Comparison of ENCODE assay signal across 39 cellular contexts in the genomic region with DNA sequence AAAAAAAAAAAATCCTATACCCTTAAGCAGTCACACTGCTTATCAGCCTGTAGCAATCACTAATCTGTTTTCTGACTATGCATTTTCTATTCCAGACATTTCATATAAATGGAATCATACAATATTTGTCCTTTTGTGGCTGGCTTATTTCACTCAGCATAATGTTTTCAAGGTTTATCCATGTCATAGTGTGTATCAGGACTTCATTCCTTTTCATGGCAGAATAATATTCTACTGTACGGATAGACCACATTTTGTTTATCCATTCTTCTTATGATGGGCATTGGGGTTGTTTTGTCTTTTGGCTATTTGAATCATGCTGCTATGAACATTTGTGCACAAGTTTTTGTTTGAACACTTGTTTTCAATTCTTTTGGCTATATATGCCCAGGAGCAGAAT. TPM values are rescaled to one million over a fixed set of nuclear protein-coding genes. Genes with fewer than 3 reads are reported as not detected.
"Had no signal": no experiment of that assay in that cellular context is flagged by ENCODE, and none has a peak within 500 bp of the region (broad histone marks: within the 10 kb centered on the region; RNA-seq: fewer than 3 reads in every experiment).

No MANE protein-coding gene starts in this region.

- H3K9me3 Mint-ChIP-seq: activated naive CD4-positive, alpha-beta T cell treated with anti-CD3 and anti-CD28 coated beads for 36 hours; activated naive CD4-positive, alpha-beta T cell treated with anti-CD3 and anti-CD28 coated beads, Interleukin-2, amount 10 ng/mL, durations not matched to agents 7 days and 5 days; activated naive CD8-positive, alpha-beta T cell treated with anti-CD3 and anti-CD28 coated beads for 36 hours; activated naive CD8-positive, alpha-beta T cell treated with anti-CD3 and anti-CD28 coated beads, Interleukin-2, amount 50 U/mL, for 24 hours; activated T-cell treated with anti-CD3 and anti-CD28 coated beads, Interleukin-2, amount 50 U/mL, for 24 hours; activated T-cell treated with anti-CD3 and anti-CD28 coated beads, Interleukin-2, amount 50 U/mL, for 4 hours; activated T-helper 17 cell treated with anti-CD3 and anti-CD28 coated beads, Interleukin-2, amount 50 U/mL, for 72 hours; central memory CD8-positive, alpha-beta T cell had no signal

- H3K36me3 ChIP-seq: adrenal gland, ascending aorta, brain microvascular endothelial cell, breast epithelium, cardiac muscle cell had no signal

- H3K27ac ChIP-seq: adrenal gland, ascending aorta, body of pancreas, brain microvascular endothelial cell, breast epithelium, cardiac muscle cell had no signal

- H3K27ac Mint-ChIP-seq: activated naive CD4-positive, alpha-beta T cell treated with anti-CD3 and anti-CD28 coated beads for 36 hours; activated naive CD4-positive, alpha-beta T cell treated with anti-CD3 and anti-CD28 coated beads, Interleukin-2, amount 10 ng/mL, durations not matched to agents 7 days and 5 days; activated naive CD4-positive, alpha-beta T cell treated with anti-CD3 and anti-CD28 coated beads, Interleukin-2, amount 50 U/mL, for 24 hours; activated naive CD4-positive, alpha-beta T cell treated with anti-CD3 and anti-CD28 coated beads, Interleukin-2, amount 50 U/mL, for 72 hours; activated naive CD8-positive, alpha-beta T cell; activated naive CD8-positive, alpha-beta T cell treated with anti-CD3 and anti-CD28 coated beads for 36 hours; activated naive CD8-positive, alpha-beta T cell treated with anti-CD3 and anti-CD28 coated beads, Interleukin-2, amount 10 ng/mL, durations not matched to agents 7 days and 5 days; activated naive CD8-positive, alpha-beta T cell treated with anti-CD3 and anti-CD28 coated beads, Interleukin-2, amount 50 U/mL, for 24 hours; activated T-cell treated with anti-CD3 and anti-CD28 coated beads, Interleukin-2, amount 50 U/mL, for 24 hours; activated T-cell treated with anti-CD3 and anti-CD28 coated beads, Interleukin-2, amount 50 U/mL, for 72 hours; activated T-helper 1 cell treated with anti-CD3 and anti-CD28 coated beads, Interleukin-12 subunit alpha, Interleukin-12 subunit beta, Interleukin-2, Interleukin-4 antibody, amounts not matched to agents 30 ng/mL and 10 ng/mL and 1 ng/mL, durations not matched to agents 14 hours and 24 hours and 36 hours; activated T-helper 17 cell treated with anti-CD3 and anti-CD28 coated beads, Interleukin-2, amount 50 U/mL, for 72 hours; brain had no signal

- H3K4me1 Mint-ChIP-seq: activated naive CD4-positive, alpha-beta T cell treated with anti-CD3 and anti-CD28 coated beads, Interleukin-2, amount 10 ng/mL, durations not matched to agents 7 days and 5 days; activated naive CD4-positive, alpha-beta T cell treated with anti-CD3 and anti-CD28 coated beads, Interleukin-2, amount 50 U/mL, for 24 hours; activated naive CD8-positive, alpha-beta T cell treated with anti-CD3 and anti-CD28 coated beads for 36 hours; activated naive CD8-positive, alpha-beta T cell treated with anti-CD3 and anti-CD28 coated beads, Interleukin-2, amount 10 ng/mL, durations not matched to agents 7 days and 5 days; activated naive CD8-positive, alpha-beta T cell treated with anti-CD3 and anti-CD28 coated beads, Interleukin-2, amount 50 U/mL, for 24 hours; activated T-helper 17 cell treated with anti-CD3 and anti-CD28 coated beads, Interleukin-2, amount 50 U/mL, for 72 hours; brain; central memory CD8-positive, alpha-beta T cell had no signal

- H3K4me1 ChIP-seq: adrenal gland, ascending aorta, body of pancreas, breast epithelium had no signal

- H3K36me3 Mint-ChIP-seq: activated naive CD4-positive, alpha-beta T cell treated with anti-CD3 and anti-CD28 coated beads, Interleukin-2, amount 10 ng/mL, durations not matched to agents 7 days and 5 days; activated naive CD4-positive, alpha-beta T cell treated with anti-CD3 and anti-CD28 coated beads, Interleukin-2, amount 50 U/mL, for 24 hours; activated naive CD8-positive, alpha-beta T cell; activated naive CD8-positive, alpha-beta T cell treated with anti-CD3 and anti-CD28 coated beads for 36 hours; activated naive CD8-positive, alpha-beta T cell treated with anti-CD3 and anti-CD28 coated beads, Interleukin-2, amount 10 ng/mL, durations not matched to agents 7 days and 5 days; brain had no signal

- H3K27me3 ChIP-seq: adrenal gland, ascending aorta, body of pancreas, brain microvascular endothelial cell had no signal

- H3K27me3 Mint-ChIP-seq: activated naive CD8-positive, alpha-beta T cell treated with anti-CD3 and anti-CD28 coated beads, Interleukin-2, amount 10 ng/mL, durations not matched to agents 7 days and 5 days had no signal

- H3K9me3 ChIP-seq: adrenal gland, ascending aorta, body of pancreas had no signal

- H3K4me3 Mint-ChIP-seq: activated naive CD4-positive, alpha-beta T cell treated with anti-CD3 and anti-CD28 coated beads for 36 hours; activated naive CD4-positive, alpha-beta T cell treated with anti-CD3 and anti-CD28 coated beads, Interleukin-2, amount 10 ng/mL, durations not matched to agents 7 days and 5 days; activated naive CD4-positive, alpha-beta T cell treated with anti-CD3 and anti-CD28 coated beads, Interleukin-2, amount 50 U/mL, for 24 hours; activated naive CD8-positive, alpha-beta T cell; activated naive CD8-positive, alpha-beta T cell treated with anti-CD3 and anti-CD28 coated beads for 36 hours; activated naive CD8-positive, alpha-beta T cell treated with anti-CD3 and anti-CD28 coated beads, Interleukin-2, amount 10 ng/mL, durations not matched to agents 7 days and 5 days; activated naive CD8-positive, alpha-beta T cell treated with anti-CD3 and anti-CD28 coated beads, Interleukin-2, amount 50 U/mL, for 24 hours; activated T-cell treated with anti-CD3 and anti-CD28 coated beads, Interleukin-2, amount 50 U/mL, for 24 hours; activated T-cell treated with anti-CD3 and anti-CD28 coated beads, Interleukin-2, amount 50 U/mL, for 4 hours; activated T-cell treated with anti-CD3 and anti-CD28 coated beads, Interleukin-2, amount 50 U/mL, for 72 hours; activated T-helper 1 cell treated with anti-CD3 and anti-CD28 coated beads, Interleukin-12 subunit alpha, Interleukin-12 subunit beta, Interleukin-2, Interleukin-4 antibody, amounts not matched to agents 30 ng/mL and 10 ng/mL and 1 ng/mL, durations not matched to agents 14 hours and 24 hours and 36 hours; activated T-helper 17 cell treated with anti-CD3 and anti-CD28 coated beads, Interleukin-2, amount 50 U/mL, for 72 hours; brain; central memory CD8-positive, alpha-beta T cell had no signal

- DNase-seq: activated effector memory CD4-positive, alpha-beta T cell treated with anti-CD3 and anti-CD28 coated beads, Interleukin-2, amount 50 U/mL, for 16 hours; activated effector memory CD4-positive, alpha-beta T cell treated with Interleukin-2 at 50 U/mL for 16 hours; activated gamma-delta T cell; activated gamma-delta T cell treated with Interleukin-2 at 50 U/mL for 16 hours; activated naive CD4-positive, alpha-beta T cell; activated naive CD4-positive, alpha-beta T cell treated with anti-CD3 and anti-CD28 coated beads for 36 hours; activated naive CD4-positive, alpha-beta T cell treated with anti-CD3 and anti-CD28 coated beads, Interleukin-2, amount 10 ng/mL, durations not matched to agents 7 days and 5 days; activated naive CD4-positive, alpha-beta T cell treated with anti-CD3 and anti-CD28 coated beads, Interleukin-2, amount 50 U/mL, for 16 hours; activated naive CD4-positive, alpha-beta T cell treated with Interleukin-2 at 50 U/mL for 16 hours; activated naive CD8-positive, alpha-beta T cell treated with anti-CD3 and anti-CD28 coated beads for 36 hours; activated naive CD8-positive, alpha-beta T cell treated with anti-CD3 and anti-CD28 coated beads, Interleukin-2, amount 10 ng/mL, durations not matched to agents 7 days and 5 days; activated naive CD8-positive, alpha-beta T cell treated with anti-CD3 and anti-CD28 coated beads, Interleukin-2, amount 50 U/mL, for 24 hours; activated T-cell treated with anti-CD3 and anti-CD28 coated beads, Interleukin-2, amount 50 U/mL, for 24 hours; activated T-cell treated with anti-CD3 and anti-CD28 coated beads, Interleukin-2, amount 50 U/mL, for 4 hours; activated T-cell treated with anti-CD3 and anti-CD28 coated beads, Interleukin-2, amount 50 U/mL, for 48 hours; activated T-cell treated with anti-CD3 and anti-CD28 coated beads, Interleukin-2, amount 50 U/mL, for 72 hours; adrenal gland; amniotic stem cell; amygdala; anterior cingulate cortex; aorta; body of pancreas; brain microvascular endothelial cell; caudate nucleus; central memory CD4-positive, alpha-beta T cell; cerebellar nuclear complex had no signal

- H3K4me3 ChIP-seq: adrenal gland, ascending aorta, body of pancreas, breast epithelium, cardiac muscle cell had no signal

- ATAC-seq: activated naive CD4-positive, alpha-beta T cell treated with anti-CD3 and anti-CD28 coated beads, Interleukin-2, amount 50 U/mL, for 72 hours; activated naive CD8-positive, alpha-beta T cell treated with anti-CD3 and anti-CD28 coated beads, Interleukin-2, amount 50 U/mL, for 24 hours; activated T-cell treated with anti-CD3 and anti-CD28 coated beads, Interleukin-2, amount 50 U/mL, for 4 hours; activated T-cell treated with anti-CD3 and anti-CD28 coated beads, Interleukin-2, amount 50 U/mL, for 72 hours; activated T-helper 17 cell treated with anti-CD3 and anti-CD28 coated beads, Interleukin-2, amount 50 U/mL, for 72 hours; body of pancreas had no signal

RNA-seq across cellular contexts. Expression of gene KSR2, which starts 8.6 kb away (rescaled TPM):
- total RNA-seq: activated naive CD8-positive, alpha-beta T cell treated with anti-CD3 and anti-CD28 coated beads for 36 hours; activated naive CD8-positive, alpha-beta T cell treated with anti-CD3 and anti-CD28 coated beads, Interleukin-2, amount 10 ng/mL, durations not matched to agents 7 days and 5 days; aorta; bronchial epithelial cell; cardiac septum; chondrocyte had no signal
- polyA plus RNA-seq: aorta had no signal
